Comparison of ENCODE assay signal across 9 cellular contexts in the genomic region with DNA sequence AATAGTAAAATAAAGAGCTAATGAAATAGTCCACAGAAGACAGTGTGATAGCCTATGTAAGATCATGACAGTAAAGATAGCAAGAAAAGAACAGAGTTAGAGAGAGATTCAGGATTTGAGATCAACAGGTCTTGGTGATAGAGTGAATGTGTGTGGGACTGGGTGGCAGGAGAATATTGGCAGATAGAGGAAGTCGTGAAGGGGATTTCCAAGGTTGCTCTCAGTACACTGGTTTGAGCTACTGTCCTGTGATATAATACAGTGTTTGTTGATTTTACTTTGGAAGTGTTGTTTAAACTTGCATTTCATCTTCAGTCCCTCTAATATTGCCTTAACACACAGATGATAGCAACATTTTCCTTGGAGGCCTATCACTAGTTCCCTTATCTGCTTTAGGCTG. TPM values are rescaled to one million over a fixed set of nuclear protein-coding genes. Genes with fewer than 3 reads are reported as not detected.
DNase-seq lines count a peak whose midpoint lies in the region; ATAC-seq, FAIRE-seq and TF ChIP-seq lines count a peak whose summit lies in the region.
"Had no signal": no experiment of that assay in that cellular context is flagged by ENCODE, and none has a peak within 500 bp of the region (broad histone marks: within the 10 kb centered on the region; RNA-seq: fewer than 3 reads in every experiment).

No MANE protein-coding gene starts in this region.

- TF ChIP-seq CTCF in bronchial epithelial cell (IDR thresholded peaks at IDR 0.05; ENCODE audit: insufficient read depth, low read length, severe bottlenecking) = no peak

- H3K27ac ChIP-seq in caudate nucleus (ENCODE audit: low read depth, low read length) = no peak overlapping the region

- H3K4me3 ChIP-seq in bronchial epithelial cell (ENCODE audit: low read depth, low read length) = no peak overlapping the region

- FAIRE-seq in GM18507 (lab: Jason Lieb, UNC) = peak; percentile 95
- no peak for FAIRE-seq in bronchial epithelial cell (lab: Jason Lieb, UNC)

- H3K27me3 ChIP-seq in bronchial epithelial cell (ENCODE audit: control insufficient read depth, insufficient read depth, low read length) = no peaks in the 10 kb centered on the region

- ATAC-seq in GM21390 (IDR thresholded peaks at IDR 0.05; ENCODE audit: unreplicated experiment) = peak; percentile 70
- peak; percentile 91 for ATAC-seq in HG03378 (IDR thresholded peaks at IDR 0.05; ENCODE audit: unreplicated experiment)

- DNase-seq in GM18507 (ENCODE audit: extremely low spot score, insufficient read length, low read depth) (no peak), bronchial epithelial cell (ENCODE audit: low read depth) (peak; percentile 17), hepatic stellate cell (ENCODE audit: low spot score) (no peak), caudate nucleus (lab: John Stamatoyannopoulos, UW) (no peak), HPDE6-E6E7 (ENCODE audit: extremely low spot score) (no peak), NCI-H2107 treated with DMSO at 0.1 percent for 48 hours (lab: John Stamatoyannopoulos, UW; ENCODE audit: unreplicated experiment) (no peak)
- DNase-seq: hippocampal formation had no signal

- H3K36me3 ChIP-seq in bronchial epithelial cell (ENCODE audit: control insufficient read depth, insufficient read depth, low read length) = no peaks in the 10 kb centered on the region

RNA-seq across cellular contexts. Expression of a gene that starts 44.1 kb away (rescaled TPM):
- total RNA-seq in bronchial epithelial cell = under 0.01 TPM in 2 replicates
